In genomic region chr11:62627718-62628117, GRCh38 we compare ENCODE assay signal across 17 cellular contexts. TPM values are rescaled to one million over a fixed set of nuclear protein-coding genes. Genes with fewer than 3 reads are reported as not detected.
A peak's percentile ranks its signal among the peaks of the same experiment; 100 is the strongest.
DNase-seq lines count a peak whose midpoint lies in the region; ATAC-seq, FAIRE-seq and TF ChIP-seq lines count a peak whose summit lies in the region.
"Had no signal": no experiment of that assay in that cellular context is flagged by ENCODE, and none has a peak within 500 bp of the region (broad histone marks: within the 10 kb centered on the region; RNA-seq: fewer than 3 reads in every experiment).

No MANE protein-coding gene starts in this region.

- peak overlapping the region; percentile 4 for H3K27ac Mint-ChIP-seq in activated naive CD8-positive, alpha-beta T cell
- H3K27ac Mint-ChIP-seq in activated naive CD8-positive, alpha-beta T cell treated with anti-CD3 and anti-CD28 coated beads for 36 hours = no peak overlapping the region
- H3K27ac Mint-ChIP-seq: mesothelial cell of epicardium had no signal

- no peak for TF ChIP-seq POLR2A in GM12891 (IDR thresholded peaks at IDR 0.05; ENCODE audit: low read depth, low read length)

- in situ Hi-C loops in Panc1 (cut with HindIII; ENCODE audit: low pct_unique_long_range_greater_than_20kb, low sequenced_read_pairs) = no loop called here
- in situ Hi-C loops in brain microvascular endothelial cell (cut with HindIII; ENCODE audit: low pct_ligation_motif_present, low sequenced_read_pairs) = no loop called here

- no peak for TF ChIP-seq CTCF in Panc1 (IDR thresholded peaks at IDR 0.05)
- TF ChIP-seq CTCF in brain microvascular endothelial cell (IDR thresholded peaks at IDR 0.05; ENCODE audit: low read depth, low read length, missing control alignments) = peak; percentile 24
- no peak for TF ChIP-seq CTCF in osteoblast (IDR thresholded peaks at IDR 0.05; ENCODE audit: extremely low read depth, low read depth, low read length)
- TF ChIP-seq CTCF in upper lobe of right lung (IDR thresholded peaks at IDR 0.05) = no peak

- H3K27me3 Mint-ChIP-seq in activated naive CD8-positive, alpha-beta T cell = no peaks in the 10 kb centered on the region
- no peaks in the 10 kb centered on the region for H3K27me3 Mint-ChIP-seq in activated naive CD8-positive, alpha-beta T cell treated with anti-CD3 and anti-CD28 coated beads for 36 hours

- DNase-seq in activated naive CD8-positive, alpha-beta T cell treated with anti-CD3 and anti-CD28 coated beads for 36 hours = no peak
- DNase-seq in Panc1 (ENCODE audit: low read depth, low spot score) = no peak
- no peak for DNase-seq in brain microvascular endothelial cell
- peak; percentile 26 for DNase-seq in osteoblast (ENCODE audit: insufficient read length, low spot score, missing footprints)
- DNase-seq in GM12891 (ENCODE audit: insufficient read length, low spot score) = no peak
- no peak for DNase-seq in inferior parietal cortex (ENCODE audit: extremely low spot score)
- no peak for DNase-seq in upper lobe of right lung
- DNase-seq: amygdala, heart right ventricle, kidney glomerular epithelial cell, NCI-H1105 treated with DMSO at 0.1 percent for 48 hours, NCI-H2227 treated with DMSO at 0.1 percent for 48 hours, upper lobe of left lung had no signal

- CTCF ChIA-PET in Panc1 (lab: Charles Lee) = no interaction called here

- no peaks in the 10 kb centered on the region for H3K79me2 ChIP-seq in osteoblast (ENCODE audit: insufficient read depth, low read length)

- BruUV-seq in Panc1 (replicated peaks; lab: Mats Ljungman, UMichigan) = no TSS peak

- H3K4me1 ChIP-seq in Panc1 (ENCODE audit: control insufficient read depth, insufficient read depth, low read length) = peaks cover under 1% of the 10 kb centered on the region; the same call in 1 of the 2 replicates
- no peaks in the 10 kb centered on the region for H3K4me1 ChIP-seq in osteoblast (ENCODE audit: insufficient read depth, low read length)
- H3K4me1 ChIP-seq in upper lobe of right lung = peaks cover under 1% of the 10 kb centered on the region

- H3K9me3 ChIP-seq in Panc1 (ENCODE audit: control insufficient read depth, insufficient read depth, low read depth, low read length) = no peaks in the 10 kb centered on the region
- no peaks in the 10 kb centered on the region for H3K9me3 ChIP-seq in osteoblast (ENCODE audit: low read depth, low read length)
- no peaks in the 10 kb centered on the region for H3K9me3 ChIP-seq in upper lobe of right lung
- H3K9me3 ChIP-seq: heart right ventricle, upper lobe of left lung had no signal

- H3K36me3 Mint-ChIP-seq in activated naive CD8-positive, alpha-beta T cell = peaks cover 3% of the 10 kb centered on the region
- peaks cover 44% of the 10 kb centered on the region for H3K36me3 Mint-ChIP-seq in activated naive CD8-positive, alpha-beta T cell treated with anti-CD3 and anti-CD28 coated beads for 36 hours

- intact Hi-C loops in Panc1 (cut with micrococcal nuclease; ENCODE audit: unreplicated experiment) = no loop called here
- intact Hi-C loops in upper lobe of right lung (cut with DNase I) = no loop called here

- ATAC-seq in Panc1 (peak; percentile 41; the same call in 1 of the 2 replicates), upper lobe of right lung (no peak)
- ATAC-seq: heart right ventricle; stimulated activated effector memory CD8-positive, alpha-beta T cell treated with anti-CD3 and anti-CD28 coated beads, Interleukin-12 subunit alpha, Interleukin-12 subunit beta, amount 100 ng/mL, for 72 hours had no signal

- POLR2A ChIA-PET in Panc1 (lab: Charles Lee) = no interaction called here

- peaks cover 3% of the 10 kb centered on the region for H3K4me1 Mint-ChIP-seq in activated naive CD8-positive, alpha-beta T cell (ENCODE audit: low read depth)
- H3K4me1 Mint-ChIP-seq in activated naive CD8-positive, alpha-beta T cell treated with anti-CD3 and anti-CD28 coated beads for 36 hours = peaks cover 8% of the 10 kb centered on the region
- H3K4me1 Mint-ChIP-seq: mesothelial cell of epicardium; stimulated activated effector memory CD8-positive, alpha-beta T cell treated with anti-CD3 and anti-CD28 coated beads, Interleukin-12 subunit alpha, Interleukin-12 subunit beta, amount 100 ng/mL, for 72 hours had no signal

- H3K4me2 ChIP-seq in osteoblast (ENCODE audit: insufficient read depth, low read length) = no peak overlapping the region

- no peak for FAIRE-seq in GM12891 (lab: Jason Lieb, UNC)
- FAIRE-seq: colon had no signal

- H3K36me3 ChIP-seq in Panc1 (ENCODE audit: control insufficient read depth, insufficient read depth, low read length) = peaks cover 25% of the 10 kb centered on the region
- H3K36me3 ChIP-seq in brain microvascular endothelial cell (replicated peaks) = peaks cover 68% of the 10 kb centered on the region
- peaks cover 77% of the 10 kb centered on the region for H3K36me3 ChIP-seq in osteoblast (ENCODE audit: insufficient read depth, low read length)
- peaks cover 76% of the 10 kb centered on the region for H3K36me3 ChIP-seq in upper lobe of right lung

- no peaks in the 10 kb centered on the region for H4K20me1 ChIP-seq in osteoblast (ENCODE audit: insufficient read depth, low read length)

- H3K9me3 Mint-ChIP-seq in activated naive CD8-positive, alpha-beta T cell (ENCODE audit: low read depth) = no peaks in the 10 kb centered on the region
- H3K9me3 Mint-ChIP-seq in activated naive CD8-positive, alpha-beta T cell treated with anti-CD3 and anti-CD28 coated beads for 36 hours = no peaks in the 10 kb centered on the region
- H3K9me3 Mint-ChIP-seq: mesothelial cell of epicardium; stimulated activated effector memory CD8-positive, alpha-beta T cell treated with anti-CD3 and anti-CD28 coated beads, Interleukin-12 subunit alpha, Interleukin-12 subunit beta, amount 100 ng/mL, for 72 hours had no signal

- H3K27ac ChIP-seq in Panc1 (ENCODE audit: low read length) (no peak overlapping the region), brain microvascular endothelial cell (no peak overlapping the region), osteoblast (ENCODE audit: low read depth, low read length) (no peak overlapping the region), upper lobe of right lung (no peak overlapping the region)
- H3K27ac ChIP-seq: heart right ventricle, upper lobe of left lung had no signal

- H3K4me3 ChIP-seq in Panc1 (ENCODE audit: low read depth in 2 of 2, low read length in 2 of 2) (no peak overlapping the region), brain microvascular endothelial cell (ENCODE audit: low read depth, low read length) (no peak overlapping the region), osteoblast (ENCODE audit: insufficient read depth, low read length) (no peak overlapping the region), upper lobe of right lung (no peak overlapping the region)
- H3K4me3 ChIP-seq: heart right ventricle, upper lobe of left lung had no signal

- no peak overlapping the region for H2AFZ ChIP-seq in osteoblast (ENCODE audit: low read length)

- H3K27me3 ChIP-seq in Panc1 (ENCODE audit: control insufficient read depth, insufficient read depth, low read length) (no peaks in the 10 kb centered on the region), brain microvascular endothelial cell (replicated peaks) (no peaks in the 10 kb centered on the region), osteoblast (ENCODE audit: insufficient read depth, low read length) (no peaks in the 10 kb centered on the region), upper lobe of right lung (no peaks in the 10 kb centered on the region)
- H3K27me3 ChIP-seq: heart right ventricle, upper lobe of left lung had no signal

- H3K4me3 Mint-ChIP-seq in activated naive CD8-positive, alpha-beta T cell = no peak overlapping the region
- no peak overlapping the region for H3K4me3 Mint-ChIP-seq in activated naive CD8-positive, alpha-beta T cell treated with anti-CD3 and anti-CD28 coated beads for 36 hours
- H3K4me3 Mint-ChIP-seq: mesothelial cell of epicardium; stimulated activated effector memory CD8-positive, alpha-beta T cell treated with anti-CD3 and anti-CD28 coated beads, Interleukin-12 subunit alpha, Interleukin-12 subunit beta, amount 100 ng/mL, for 72 hours had no signal

TF ChIP-seq in GM12891, 5 proteins besides CTCF, POLR2A, EP300 and RAD21:
- TF ChIP-seq POU2F2 (IDR thresholded peaks at IDR 0.05; ENCODE audit: low read depth, low read length) (no peak), TAF1 (IDR thresholded peaks at IDR 0.05; ENCODE audit: low read depth, low read length) (no peak)

RNA-seq across cellular contexts. Expression of gene B3GAT3, which starts 5.9 kb away (rescaled TPM):
- total RNA-seq in activated naive CD8-positive, alpha-beta T cell treated with anti-CD3 and anti-CD28 coated beads for 36 hours = 10 to 100 TPM; 63.0 to 68.7 TPM
- 68.2 TPM for total RNA-seq in Panc1 (2021; ENCODE audit: unreplicated experiment)
- 82.8 TPM for polyA plus RNA-seq in Panc1 (2012; ENCODE audit: insufficient read length)
- 27.1 and 30.8 TPM in 2 replicates for total RNA-seq in osteoblast
- polyA plus RNA-seq in GM12891 (2012; ENCODE audit: low read depth, missing spikeins) = 31.9 TPM
- total RNA-seq in upper lobe of right lung = 40.1 TPM

RNA-seq across cellular contexts. Expression of gene ROM1, which starts 14.7 kb away (rescaled TPM):
- 1 to 10 TPM; 2.0 to 2.8 TPM for total RNA-seq in activated naive CD8-positive, alpha-beta T cell treated with anti-CD3 and anti-CD28 coated beads for 36 hours
- total RNA-seq in Panc1 (2021; ENCODE audit: unreplicated experiment) (2.7 TPM), osteoblast (6.5 TPM in 2 replicates), upper lobe of right lung (5.2 TPM)
- 5.8 TPM for polyA plus RNA-seq in Panc1 (2012; ENCODE audit: insufficient read length)
- 1.5 TPM for polyA plus RNA-seq in GM12891 (2012; ENCODE audit: low read depth, missing spikeins)

RNA-seq across cellular contexts. Expression of gene EML3, which starts 15.1 kb away (rescaled TPM):
- total RNA-seq in activated naive CD8-positive, alpha-beta T cell treated with anti-CD3 and anti-CD28 coated beads for 36 hours = 100 to 1,000 TPM; 112 to 121 TPM
- 88.8 TPM for total RNA-seq in Panc1 (2021; ENCODE audit: unreplicated experiment)
- 77.9 TPM for polyA plus RNA-seq in Panc1 (2012; ENCODE audit: insufficient read length)
- 26.4 and 29.5 TPM in 2 replicates for total RNA-seq in osteoblast
- polyA plus RNA-seq in GM12891 (2012; ENCODE audit: low read depth, missing spikeins) = 38.5 TPM
- total RNA-seq in upper lobe of right lung = 91.1 TPM

RNA-seq across cellular contexts. Expression of gene GANAB, which starts 18.7 kb away (rescaled TPM):
- total RNA-seq in activated naive CD8-positive, alpha-beta T cell treated with anti-CD3 and anti-CD28 coated beads for 36 hours = 100 to 1,000 TPM; 198 to 211 TPM
- total RNA-seq in Panc1 (2021; ENCODE audit: unreplicated experiment) (415 TPM), osteoblast (219 and 242 TPM in 2 replicates), upper lobe of right lung (229 TPM)
- polyA plus RNA-seq in Panc1 (2012; ENCODE audit: insufficient read length) = 318 TPM
- polyA plus RNA-seq in GM12891 (2012; ENCODE audit: low read depth, missing spikeins) = 68.4 TPM

RNA-seq across cellular contexts. Expression of gene INTS5, which starts 25.4 kb away (rescaled TPM):
- 10 to 100 TPM; 41.2 TPM for total RNA-seq in activated naive CD8-positive, alpha-beta T cell treated with anti-CD3 and anti-CD28 coated beads for 36 hours
- 22.0 TPM for total RNA-seq in Panc1 (2021; ENCODE audit: unreplicated experiment)
- polyA plus RNA-seq in Panc1 (2012; ENCODE audit: insufficient read length) = 16.1 TPM
- 19.2 and 20.6 TPM in 2 replicates for total RNA-seq in osteoblast
- 11.7 TPM for polyA plus RNA-seq in GM12891 (2012; ENCODE audit: low read depth, missing spikeins)
- 18.8 TPM for total RNA-seq in upper lobe of right lung
